11 cellular contexts compared by ENCODE assay signal in genomic region chr4:134720030-134720429, GRCh38.
"Had no signal": no experiment of that assay in that cellular context is flagged by ENCODE, and none has a peak within 500 bp of the region (broad histone marks: within the 10 kb centered on the region; RNA-seq: fewer than 3 reads in every experiment).

No MANE protein-coding gene starts in this region.

- H3K4me2 ChIP-seq: GM23338 had no signal

- H2AFZ ChIP-seq: GM23248, GM23338 had no signal

- H3K36me3 ChIP-seq: HAP-1 had no signal

- FAIRE-seq: H1, H54 had no signal

- H3K4me1 ChIP-seq: HAP-1 had no signal

- H3K4me3 ChIP-seq: GM23248, GM23338, HAP-1 had no signal

- H3K27ac ChIP-seq: GM23248 had no signal

- H3K9me3 ChIP-seq: HAP-1 had no signal

- DNase-seq: GM23248, GOT3, H7, H9, HCEC 1CT, HFFc6 had no signal

- ATAC-seq: GM23338, HCT116 had no signal

- H3K9ac ChIP-seq: GM23248 had no signal
